Comparison of ENCODE assay signal across 16 cellular contexts in genomic region chr14:94021001-94021400, GRCh38. TPM values are rescaled to one million over a fixed set of nuclear protein-coding genes. Genes with fewer than 3 reads are reported as not detected.
A peak's percentile ranks its signal among the peaks of the same experiment; 100 is the strongest.
DNase-seq lines count a peak whose midpoint lies in the region; ATAC-seq and TF ChIP-seq lines count a peak whose summit lies in the region.
"Had no signal": no experiment of that assay in that cellular context is flagged by ENCODE, and none has a peak within 500 bp of the region (broad histone marks: within the 10 kb centered on the region; RNA-seq: fewer than 3 reads in every experiment).

No MANE protein-coding gene starts in this region.

- H4K20me1 ChIP-seq in KMS-11 (ENCODE audit: insufficient read depth) = no peaks in the 10 kb centered on the region

- peak overlapping the region; percentile 86 for H3K4me2 ChIP-seq in KMS-11
- H3K4me2 ChIP-seq: smooth muscle cell had no signal

- intact Hi-C loops in activated CD4-positive, alpha-beta T cell treated with anti-CD3 and anti-CD28 coated beads for 36 hours (cut with DNase I, micrococcal nuclease) = no loop called here
- intact Hi-C loops in thyroid gland (cut with DNase I) = no loop called here

- no peaks in the 10 kb centered on the region for H3K27me3 ChIP-seq in KMS-11 (ENCODE audit: insufficient read depth, low read depth)
- H3K27me3 ChIP-seq in thyroid gland = no peaks in the 10 kb centered on the region

- peaks cover 28% of the 10 kb centered on the region for H3K4me1 Mint-ChIP-seq in activated CD4-positive, alpha-beta T cell treated with anti-CD3 and anti-CD28 coated beads for 36 hours

- no peaks in the 10 kb centered on the region for H3K9me3 ChIP-seq in thyroid gland
- H3K9me3 ChIP-seq: tibial artery had no signal

- TF ChIP-seq CTCF in KMS-11 (conservative IDR thresholded peaks at IDR 0.05; ENCODE audit: low read depth, low read length) (no peak), astrocyte of the cerebellum (IDR thresholded peaks at IDR 0.05; ENCODE audit: low read depth, low read length, missing control alignments) (peak; percentile 15), thyroid gland (IDR thresholded peaks at IDR 0.05) (no peak)

- no peaks in the 10 kb centered on the region for H3K79me2 ChIP-seq in KMS-11 (ENCODE audit: insufficient read depth, low read depth)

- no peak overlapping the region for H3K4me3 Mint-ChIP-seq in activated CD4-positive, alpha-beta T cell treated with anti-CD3 and anti-CD28 coated beads for 36 hours

- POLR2A ChIA-PET in activated CD4-positive, alpha-beta T cell treated with anti-CD3 and anti-CD28 coated beads for 36 hours (lab: Charles Lee) = no interaction called here

- in situ Hi-C loops in astrocyte of the cerebellum (cut with HindIII; ENCODE audit: low sequenced_read_pairs) = no loop called here

- CTCF ChIA-PET in activated CD4-positive, alpha-beta T cell treated with anti-CD3 and anti-CD28 coated beads for 36 hours (lab: Charles Lee) = interaction anchor here (0.6 to 4.5 kb wide), 8 partner anchors 13 to 111 kb away, joined by 3 to 23 read pairs (median 5); no protein-coding TSS in a partner anchor

- H3K4me3 ChIP-seq in KMS-11 (IDR thresholded peaks at IDR 0.05; ENCODE audit: insufficient read depth, low read depth, low read length) (no peak overlapping the region), astrocyte of the cerebellum (ENCODE audit: low read depth, low read length) (no peak overlapping the region), thyroid gland (replicated peaks in 1 of 3) (no peak overlapping the region)
- H3K4me3 ChIP-seq: smooth muscle cell, tibial artery had no signal

- peak; percentile 62 for ATAC-seq in activated CD4-positive, alpha-beta T cell treated with anti-CD3 and anti-CD28 coated beads for 36 hours
- no peak for ATAC-seq in activated CD4-positive, CD25-positive, alpha-beta regulatory T cell treated with anti-CD3 and anti-CD28 coated beads, Interleukin-2, amount 50 U/mL, for 24 hours

- no peak overlapping the region; the same call in 1 of the 2 replicates for H2AFZ ChIP-seq in KMS-11 (ENCODE audit: low read depth)

- TF ChIP-seq POLR2A in thyroid gland (IDR thresholded peaks at IDR 0.05) = no peak

- peak overlapping the region; percentile 42; the same call in 1 of the 2 replicates for H3K9ac ChIP-seq in KMS-11

- H3K4me1 ChIP-seq in KMS-11 (ENCODE audit: low read depth, poor library complexity, severe bottlenecking) (peaks cover 43% of the 10 kb centered on the region), thyroid gland (peaks cover 0 to 8% of the 10 kb centered on the region in 2 donors)
- H3K4me1 ChIP-seq: tibial artery had no signal

- H3K36me3 ChIP-seq in KMS-11 (ENCODE audit: insufficient read depth) (no peaks in the 10 kb centered on the region), thyroid gland (no peaks in the 10 kb centered on the region)
- H3K36me3 ChIP-seq: tibial artery had no signal

- no peak for DNase-seq in activated CD4-positive, alpha-beta T cell treated with anti-CD3 and anti-CD28 coated beads for 36 hours
- DNase-seq in activated CD4-positive, alpha-beta T cell treated with anti-CD3 and anti-CD28 coated beads for 48 hours = no peak
- DNase-seq in astrocyte of the cerebellum (ENCODE audit: low read depth) = no peak
- DNase-seq in kidney tubule cell (ENCODE audit: low spot score) = peak; percentile 91
- DNase-seq in thyroid gland = no peak
- DNase-seq in GF-D8 (lab: John Stamatoyannopoulos, UW) = no peak
- DNase-seq: activated CD4-positive, CD25-positive, alpha-beta regulatory T cell treated with anti-CD3 and anti-CD28 coated beads, Interleukin-2, amount 50 U/mL, for 72 hours; activated gamma-delta T cell; DMS 273 treated with DMSO at 0.1 percent for 48 hours; tibial artery had no signal

- H3K36me3 Mint-ChIP-seq in activated CD4-positive, alpha-beta T cell treated with anti-CD3 and anti-CD28 coated beads for 36 hours (ENCODE audit: low read depth) = no peaks in the 10 kb centered on the region

- H3K9me3 Mint-ChIP-seq in activated CD4-positive, alpha-beta T cell treated with anti-CD3 and anti-CD28 coated beads for 36 hours (ENCODE audit: low read depth) = no peaks in the 10 kb centered on the region

- WGBS in thyroid gland, 2 donors = 82 to 83% methylated on average over 2 of the region's 2 CpGs

- no peak overlapping the region for H3K27ac Mint-ChIP-seq in activated CD4-positive, alpha-beta T cell treated with anti-CD3 and anti-CD28 coated beads for 36 hours

- H3K27ac ChIP-seq in KMS-11 (peak overlapping the region; percentile 85), thyroid gland (no peak overlapping the region)
- H3K27ac ChIP-seq: tibial artery had no signal

- H3K27me3 Mint-ChIP-seq in activated CD4-positive, alpha-beta T cell treated with anti-CD3 and anti-CD28 coated beads for 36 hours = no peaks in the 10 kb centered on the region

RNA-seq across cellular contexts. Expression of gene OTUB2, which starts 5.1 kb away (rescaled TPM):
- under 1 TPM; 0.75 to 0.93 TPM for total RNA-seq in activated CD4-positive, alpha-beta T cell treated with anti-CD3 and anti-CD28 coated beads for 36 hours
- total RNA-seq in thyroid gland = 1 to 10 TPM in 1 of 4 donors, under 1 TPM in 2, not detected in 1; 0.45 to 1.2 (median 0.54) TPM

RNA-seq across cellular contexts. Expression of gene CCDC197, which starts 23.9 kb away (rescaled TPM):
- total RNA-seq in activated CD4-positive, alpha-beta T cell treated with anti-CD3 and anti-CD28 coated beads for 36 hours = under 1 TPM; 0.34 to 0.53 TPM
- total RNA-seq in thyroid gland = not detected
- total RNA-seq: cerebellum, LHCN-M2, mesenteric fat pad, smooth muscle cell had no signal

RNA-seq across cellular contexts. Expression of gene ASB2, which starts 44.6 kb away (rescaled TPM):
- total RNA-seq in activated CD4-positive, alpha-beta T cell treated with anti-CD3 and anti-CD28 coated beads for 36 hours = 10 to 100 TPM; 24.8 to 25.5 TPM
- total RNA-seq in thyroid gland = 1 to 10 TPM in 1 of 4 donors, under 1 TPM in 2, not detected in 1; 0.67 to 3.8 (median 0.79) TPM

Comparison
In these comparisons a context has a peak if more than half of its experiments do, and no peak if none do; other contexts are left out.
1. RNA of gene ASB2, which starts 44.6 kb away (total RNA-seq): 24.8 to 25.5 TPM in activated CD4-positive, alpha-beta T cell treated with anti-CD3 and anti-CD28 coated beads for 36 hours; 0.67 to 3.8 TPM in thyroid gland; every median in the first group is over 4 times any median in the second.